2 cellular contexts compared by ENCODE assay signal in genomic region chr19:14159059-14159458, GRCh38.
TF ChIP-seq lines count a peak whose summit lies in the region.

No MANE protein-coding gene starts in this region.

TF ChIP-seq in GM12891, 5 proteins besides CTCF, POLR2A, EP300 and RAD21:
- TF ChIP-seq POLR2AphosphoS5 (IDR thresholded peaks at IDR 0.05; ENCODE audit: low read depth, low read length) (no peak), PAX5 (IDR thresholded peaks at IDR 0.05; ENCODE audit: insufficient read depth, low read length, severe bottlenecking) (no peak), TAF1 (IDR thresholded peaks at IDR 0.05; ENCODE audit: low read depth, low read length) (no peak)
TF ChIP-seq in GM12891: peak in this region for 0.

TF ChIP-seq in K562, 482 proteins besides CTCF, POLR2A, EP300 and RAD21:
- TF ChIP-seq EP400 (IDR thresholded peaks at IDR 0.05) (no peak), POLR2G (IDR thresholded peaks at IDR 0.05; ENCODE audit: low read depth, low read length) (peak; percentile 46)
